Comparison of ENCODE assay signal across 20 cellular contexts in genomic region chr5:93511445-93511844, GRCh38.
DNase-seq lines count a peak whose midpoint lies in the region; ATAC-seq, FAIRE-seq and TF ChIP-seq lines count a peak whose summit lies in the region.
"Had no signal": no experiment of that assay in that cellular context is flagged by ENCODE, and none has a peak within 500 bp of the region (broad histone marks: within the 10 kb centered on the region; RNA-seq: fewer than 3 reads in every experiment).

No MANE protein-coding gene starts in this region.

- DNase-seq in DMS53 (lab: John Stamatoyannopoulos, UW) (peak; percentile 8), DMS53 treated with DMSO at 0.1 percent for 48 hours (lab: John Stamatoyannopoulos, UW; ENCODE audit: unreplicated experiment) (no peak), NCI-H69 (lab: John Stamatoyannopoulos, UW) (peak; percentile 38), endothelial cell of umbilical vein (ENCODE audit: low read depth, low spot score) (no peak), posterior vena cava (ENCODE audit: low spot score) (no peak), cortex of kidney (lab: John Stamatoyannopoulos, UW) (no peak)
- DNase-seq in activated T-cell treated with anti-CD3 and anti-CD28 coated beads, Interleukin-2, amount 50 U/mL, for 48 hours, result no peak
- DNase-seq in activated T-cell treated with anti-CD3 and anti-CD28 coated beads, Interleukin-2, amount 50 U/mL, for 4 hours, result no peak
- DNase-seq: MM.1S, NCI-H1092 treated with DMSO at 0.1 percent for 48 hours, NCI-H1694, NCI-H226, NCI-H524, SJCRH30 had no signal

- H3K27me3 ChIP-seq in endothelial cell of umbilical vein (ENCODE audit: control insufficient read depth in 2 of 2, insufficient read depth in 2 of 2, low read length in 2 of 2), result no peaks in the 10 kb centered on the region
- H3K27me3 ChIP-seq: SJCRH30 had no signal

- no peak for TF ChIP-seq CTCF in endothelial cell of umbilical vein (IDR thresholded peaks at IDR 0.05; ENCODE audit: extremely low read depth in 1 of 2, insufficient read depth in 1 of 2, low read depth in 1 of 2, low read length in 2 of 2)

- H3K27ac ChIP-seq in endothelial cell of umbilical vein (ENCODE audit: insufficient read depth, low read depth, low read length), result peak overlapping the region; percentile 86
- H3K27ac ChIP-seq: 22Rv1, SJCRH30 had no signal

- peaks cover 3% of the 10 kb centered on the region for H3K27me3 Mint-ChIP-seq in activated T-cell treated with anti-CD3 and anti-CD28 coated beads, Interleukin-2, amount 50 U/mL, for 4 hours (ENCODE audit: low read depth)

- no peaks in the 10 kb centered on the region for H3K4me1 Mint-ChIP-seq in activated T-cell treated with anti-CD3 and anti-CD28 coated beads, Interleukin-2, amount 50 U/mL, for 4 hours (ENCODE audit: low read depth)

- TF ChIP-seq POLR2A in endothelial cell of umbilical vein (IDR thresholded peaks at IDR 0.05; ENCODE audit: low read depth, low read length), result no peak

- H3K4me2 ChIP-seq in endothelial cell of umbilical vein (ENCODE audit: insufficient read depth, low read length), result no peak overlapping the region

- FAIRE-seq in endothelial cell of umbilical vein (lab: Jason Lieb, UNC), result no peak
- FAIRE-seq: GM12891, GM18507, H54 had no signal

- no peaks in the 10 kb centered on the region for H3K9me3 Mint-ChIP-seq in activated T-cell treated with anti-CD3 and anti-CD28 coated beads, Interleukin-2, amount 50 U/mL, for 4 hours

- CTCF ChIA-PET in endothelial cell of umbilical vein (lab: Charles Lee), result interaction anchor here (1.2 to 1.4 kb wide), 2 partner anchors 9 to 419 kb away, joined by 3 to 4 read pairs; no protein-coding TSS in a partner anchor

- H3K9me3 ChIP-seq in endothelial cell of umbilical vein (replicated peaks; ENCODE audit: control insufficient read depth, insufficient read depth, low read length), result peaks cover 2% of the 10 kb centered on the region
- H3K9me3 ChIP-seq: Caco-2, SJCRH30 had no signal

- no peak for ATAC-seq in activated T-cell treated with anti-CD3 and anti-CD28 coated beads, Interleukin-2, amount 50 U/mL, for 4 hours
- ATAC-seq: Panc1 had no signal

- H2AFZ ChIP-seq in endothelial cell of umbilical vein (ENCODE audit: low read depth, low read length), result no peak overlapping the region

- H4K20me1 ChIP-seq in endothelial cell of umbilical vein (replicated peaks; ENCODE audit: control insufficient read depth, extremely low read depth, insufficient read depth, low read length), result no peaks in the 10 kb centered on the region

- intact Hi-C loops in endothelial cell of umbilical vein (cut with micrococcal nuclease), result loop anchor here (1.0 kb wide), 1 partner anchor 237 kb away; no protein-coding TSS in a partner anchor
- intact Hi-C loops in posterior vena cava (cut with DNase I), result no loop called here

- dilution Hi-C loops in endothelial cell of umbilical vein (cut with MboI; ENCODE audit: extremely low pct_ligation_motif_present, low sequenced_read_pairs), result no loop called here

- no peak overlapping the region for H3K4me3 Mint-ChIP-seq in activated T-cell treated with anti-CD3 and anti-CD28 coated beads, Interleukin-2, amount 50 U/mL, for 4 hours

- H3K9me1 ChIP-seq in endothelial cell of umbilical vein (replicated peaks; ENCODE audit: control insufficient read depth, extremely low read depth, insufficient read depth, low read length), result no peaks in the 10 kb centered on the region

- H3K4me1 ChIP-seq in endothelial cell of umbilical vein (ENCODE audit: control insufficient read depth, extremely low read depth, insufficient read depth, low read length), result peaks cover 25% of the 10 kb centered on the region
- H3K4me1 ChIP-seq: Caco-2, SJCRH30 had no signal

- peaks cover 0 to under 1% of the 10 kb centered on the region in 2 experiments for H3K36me3 ChIP-seq in endothelial cell of umbilical vein (ENCODE audit: control insufficient read depth in 2 of 2, extremely low read depth in 1 of 2, insufficient read depth in 2 of 2, low read length in 2 of 2)
- H3K36me3 ChIP-seq: SJCRH30 had no signal

- no peaks in the 10 kb centered on the region for H3K36me3 Mint-ChIP-seq in activated T-cell treated with anti-CD3 and anti-CD28 coated beads, Interleukin-2, amount 50 U/mL, for 4 hours (ENCODE audit: insufficient read depth)

- no peaks in the 10 kb centered on the region for H3K79me2 ChIP-seq in endothelial cell of umbilical vein (ENCODE audit: control insufficient read depth, insufficient read depth, low read length)

- no TSS peak for BruUV-seq in endothelial cell of umbilical vein (replicated peaks; lab: Mats Ljungman, UMichigan)

- H3K9ac ChIP-seq in endothelial cell of umbilical vein (replicated peaks; ENCODE audit: extremely low read depth, insufficient read depth, low read length), result no peak overlapping the region

- POLR2A ChIA-PET in endothelial cell of umbilical vein (lab: Charles Lee), result no interaction called here

- H3K4me3 ChIP-seq in endothelial cell of umbilical vein (replicated peaks in 1 of 3; ENCODE audit: insufficient read depth in 1 of 3, low read depth in 1 of 3, low read length in 3 of 3), result no peak overlapping the region
- H3K4me3 ChIP-seq: SJCRH30 had no signal

TF ChIP-seq in endothelial cell of umbilical vein, 7 proteins besides CTCF, POLR2A, EP300 and RAD21:
- TF ChIP-seq JUN (IDR thresholded peaks at IDR 0.05; ENCODE audit: borderline replicate concordance, insufficient read depth, insufficient read length, low read depth), result no peak
- TF ChIP-seq MYC (IDR thresholded peaks at IDR 0.05; ENCODE audit: low read depth, low read length), result no peak
- TF ChIP-seq POLR2AphosphoS5 (IDR thresholded peaks at IDR 0.05; ENCODE audit: insufficient read depth, low read depth, low read length), result no peak
- TF ChIP-seq, protein P1, sequence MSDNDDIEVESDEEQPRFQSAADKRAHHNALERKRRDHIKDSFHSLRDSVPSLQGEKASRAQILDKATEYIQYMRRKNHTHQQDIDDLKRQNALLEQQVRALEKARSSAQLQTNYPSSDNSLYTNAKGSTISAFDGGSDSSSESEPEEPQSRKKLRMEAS (IDR thresholded peaks at IDR 0.05; ENCODE audit: insufficient read depth, insufficient read length), result no peak
- no peak for TF ChIP-seq GATA2 (IDR thresholded peaks at IDR 0.05; ENCODE audit: insufficient read depth, insufficient read length, low read depth, low read length)
- no peak for TF ChIP-seq FOS (IDR thresholded peaks at IDR 0.05; ENCODE audit: borderline replicate concordance, insufficient read depth, low read length)
- no peak for TF ChIP-seq EZH2 (IDR thresholded peaks at IDR 0.05; ENCODE audit: borderline replicate concordance, low read depth, low read length, severe bottlenecking)

Comparison
In these comparisons a context has a peak if more than half of its experiments do, and no peak if none do; other contexts are left out.
1. DNase-seq: peak in DMS53 (single experiment) and NCI-H69 (single experiment); none in DMS53 treated with DMSO at 0.1 percent for 48 hours (single experiment), endothelial cell of umbilical vein (single experiment), posterior vena cava (single experiment), activated T-cell treated with anti-CD3 and anti-CD28 coated beads, Interleukin-2, amount 50 U/mL, for 48 hours (0 of 2), cortex of kidney (single experiment) and activated T-cell treated with anti-CD3 and anti-CD28 coated beads, Interleukin-2, amount 50 U/mL, for 4 hours (single experiment).